ENCODE assay signal across 16 cellular contexts in genomic region chr7:99193527-99194214, GRCh38. TPM values are rescaled to one million over a fixed set of nuclear protein-coding genes. Genes with fewer than 3 reads are reported as not detected.
DNase-seq lines count a peak whose midpoint lies in the region; ATAC-seq and TF ChIP-seq lines count a peak whose summit lies in the region.
"Had no signal": no experiment of that assay in that cellular context is flagged by ENCODE, and none has a peak within 500 bp of the region (broad histone marks: within the 10 kb centered on the region; RNA-seq: fewer than 3 reads in every experiment).

No MANE protein-coding gene starts in this region.

- no peak for TF ChIP-seq CTCF in AG10803 (conservative IDR thresholded peaks at IDR 0.05; ENCODE audit: low read length)
- TF ChIP-seq CTCF in brain microvascular endothelial cell (IDR thresholded peaks at IDR 0.05; ENCODE audit: low read depth, low read length, missing control alignments): no peak

- H3K27ac ChIP-seq in brain microvascular endothelial cell: no peak overlapping the region
- H3K27ac ChIP-seq: BLaER1 treated with 17β-estradiol and CSF1 and Interleukin-3, amounts not matched to agents 10 nM and 100 nM; parathyroid adenoma had no signal

- H3K36me3 ChIP-seq in brain microvascular endothelial cell (replicated peaks): no peaks in the 10 kb centered on the region
- H3K36me3 ChIP-seq: BLaER1 treated with 17β-estradiol and CSF1 and Interleukin-3, amounts not matched to agents 10 nM and 100 nM had no signal

- in situ Hi-C loops in brain microvascular endothelial cell (cut with HindIII; ENCODE audit: low pct_ligation_motif_present, low sequenced_read_pairs): no loop called here

- ATAC-seq in GM19397 (IDR thresholded peaks at IDR 0.05; ENCODE audit: unreplicated experiment) (no peak), GM18502 (IDR thresholded peaks at IDR 0.05; ENCODE audit: poor library complexity, unreplicated experiment) (no peak)
- ATAC-seq: activated CD8-positive, alpha-beta T cell treated with anti-CD3 and anti-CD28 coated beads for 36 hours had no signal

- no peaks in the 10 kb centered on the region for H3K27me3 ChIP-seq in brain microvascular endothelial cell (replicated peaks)
- H3K27me3 ChIP-seq: BLaER1 treated with 17β-estradiol and CSF1 and Interleukin-3, amounts not matched to agents 10 nM and 100 nM had no signal

- peak; percentile 47 for DNase-seq in AG10803 (ENCODE audit: low read depth)
- DNase-seq in LHCN-M2 (ENCODE audit: low read depth): peak; percentile 49
- peak; percentile 55 for DNase-seq in brain microvascular endothelial cell
- peak; percentile 70 for DNase-seq in iris pigment epithelial cell (ENCODE audit: low read depth)
- no peak for DNase-seq in NCI-H526 treated with DMSO at 0.1 percent for 48 hours (lab: John Stamatoyannopoulos, UW)
- no peak for DNase-seq in NCI-H1048 (lab: John Stamatoyannopoulos, UW)
- DNase-seq: activated CD8-positive, alpha-beta T cell treated with anti-CD3 and anti-CD28 coated beads for 36 hours; activated gamma-delta T cell; central memory CD4-positive, alpha-beta T cell; NCI-H2227 treated with DMSO at 0.1 percent for 48 hours; stimulated activated CD4-positive, alpha-beta T cell treated with anti-CD3 and anti-CD28 coated beads, Interleukin-15, amount 100 ng/mL, for 24 hours had no signal

- H3K4me3 ChIP-seq in AG10803 (ENCODE audit: low read length): no peak overlapping the region
- no peak overlapping the region for H3K4me3 ChIP-seq in brain microvascular endothelial cell (ENCODE audit: low read depth, low read length)
- H3K4me3 ChIP-seq: BLaER1 treated with 17β-estradiol and CSF1 and Interleukin-3, amounts not matched to agents 10 nM and 100 nM had no signal

RNA-seq across cellular contexts. Expression of gene KPNA7, which starts 14.2 kb away (rescaled TPM):
- not detected in 2 replicates for total RNA-seq in LHCN-M2 (2014; rRNA removed)
- not detected for polyA plus RNA-seq in LHCN-M2 (2012)
- total RNA-seq: temporal lobe had no signal

RNA-seq across cellular contexts. Expression of gene SMURF1, which starts 49.8 kb away (rescaled TPM):
- total RNA-seq in LHCN-M2 (2014; rRNA removed): 17.4 and 17.5 TPM in 2 replicates
- polyA plus RNA-seq in LHCN-M2 (2012): 11.1 TPM

Comparison
In these comparisons a context has a peak if more than half of its experiments do, and no peak if none do; other contexts are left out.
1. DNase-seq: peak in AG10803 (single experiment), LHCN-M2 (single experiment), brain microvascular endothelial cell (single experiment) and iris pigment epithelial cell (single experiment); none in NCI-H526 treated with DMSO at 0.1 percent for 48 hours (single experiment) and NCI-H1048 (single experiment).